In genomic region chr10:72691470-72692056, GRCh38 we compare ENCODE assay signal across 7 cellular contexts. TPM values are rescaled to one million over a fixed set of nuclear protein-coding genes. Genes with fewer than 3 reads are reported as not detected.
DNase-seq lines count a peak whose midpoint lies in the region; ATAC-seq and TF ChIP-seq lines count a peak whose summit lies in the region.

No MANE protein-coding gene starts in this region.

- intact Hi-C loops in left lung (cut with DNase I) = loop anchor here in 1 of 2 donors (10.0 kb wide), 1 partner anchor 143 kb away; no protein-coding TSS in a partner anchor
- intact Hi-C loops in tibial artery (cut with DNase I; ENCODE audit: low total_unique reads) = loop anchor here (2.0 to 10.0 kb wide), 2 partner anchors 67 to 139 kb away; partner anchors contain the start of gene MICU1

- in situ Hi-C loops in astrocyte of the spinal cord (cut with HindIII; ENCODE audit: low sequenced_read_pairs) = no loop called here

- H3K4me3 ChIP-seq in GM12875 (ENCODE audit: low read depth, low read length) = peak overlapping the region; percentile 75
- peak overlapping the region; percentile 66 for H3K4me3 ChIP-seq in NB4 (ENCODE audit: low read depth, low read length)
- H3K4me3 ChIP-seq in astrocyte of the spinal cord (ENCODE audit: low read depth, low read length) = peak overlapping the region; percentile 94
- H3K4me3 ChIP-seq in left lung = peak overlapping the region; percentile 62 to 88
- peak overlapping the region; percentile 66 to 68 for H3K4me3 ChIP-seq in tibial artery

- H3K9me3 ChIP-seq in left lung (no peaks in the 10 kb centered on the region), tibial artery (no peaks in the 10 kb centered on the region)

- H3K36me3 ChIP-seq in left lung (no peaks in the 10 kb centered on the region), tibial artery (no peaks in the 10 kb centered on the region)

- peaks cover 19 to 35% of the 10 kb centered on the region in 2 donors for H3K4me1 ChIP-seq in left lung
- H3K4me1 ChIP-seq in tibial artery = peaks cover 0 to 43% (median 17%) of the 10 kb centered on the region in 4 donors

- TF ChIP-seq CTCF in GM12875 (IDR thresholded peaks at IDR 0.05; ENCODE audit: borderline replicate concordance, insufficient read depth, low read depth, low read length) (no peak), NB4 (IDR thresholded peaks at IDR 0.05; ENCODE audit: low read depth, low read length) (no peak), astrocyte of the spinal cord (IDR thresholded peaks at IDR 0.05; ENCODE audit: low read depth, low read length) (no peak), left lung (IDR thresholded peaks at IDR 0.05) (no peak), tibial artery (IDR thresholded peaks at IDR 0.05) (no peak)

- DNase-seq in NB4 (ENCODE audit: low read depth) (no peak), astrocyte of the spinal cord (ENCODE audit: low read depth, low spot score) (no peak), left lung (no peak), tibial artery (no peak)

- H3K27me3 ChIP-seq in left lung (no peaks in the 10 kb centered on the region), tibial artery (no peaks in the 10 kb centered on the region)

- ATAC-seq in left lung (no peak), GM21576 (IDR thresholded peaks at IDR 0.05; ENCODE audit: unreplicated experiment) (no peak), HG02623 (IDR thresholded peaks at IDR 0.05; ENCODE audit: unreplicated experiment) (no peak)

- H3K27ac ChIP-seq in left lung (peak overlapping the region; percentile 93), tibial artery (peak overlapping the region; percentile 91 to 97)

- no peak for TF ChIP-seq POLR2A in NB4 (IDR thresholded peaks at IDR 0.05; ENCODE audit: extremely low read depth, insufficient read length)

RNA-seq across cellular contexts. Expression of gene MCU, which starts 0.4 kb away (rescaled TPM):
- 10 to 100 TPM; 39.4 to 48.8 TPM for total RNA-seq in left lung
